20 cellular contexts compared by ENCODE assay signal in genomic region chr12:102349079-102349478, GRCh38.
DNase-seq lines count a peak whose midpoint lies in the region; ATAC-seq and TF ChIP-seq lines count a peak whose summit lies in the region.
"Had no signal": no experiment of that assay in that cellular context is flagged by ENCODE, and none has a peak within 500 bp of the region (broad histone marks: within the 10 kb centered on the region; RNA-seq: fewer than 3 reads in every experiment).

No MANE protein-coding gene starts in this region.

- H3K9me3 ChIP-seq in heart left ventricle (peaks cover 0 to 12% (median 1%) of the 10 kb centered on the region in 12 donors), psoas muscle (peaks cover under 1% of the 10 kb centered on the region), mesenchymal stem cell (ENCODE audit: control insufficient read depth, low read length) (peaks cover 3% of the 10 kb centered on the region)

- H3K4me1 ChIP-seq in heart left ventricle (peaks cover 0 to 6% (median 0%) of the 10 kb centered on the region in 12 donors), psoas muscle (peaks cover 35% of the 10 kb centered on the region), mesenchymal stem cell (ENCODE audit: control insufficient read depth, insufficient read depth, low read depth, low read length) (no peaks in the 10 kb centered on the region)
- H3K4me1 ChIP-seq: A549 had no signal

- H3K79me1 ChIP-seq in mesenchymal stem cell (replicated peaks; ENCODE audit: low read length, poor library complexity, severe bottlenecking): no peaks in the 10 kb centered on the region

- H2BK15ac ChIP-seq in mesenchymal stem cell (ENCODE audit: low read depth, poor library complexity, severe bottlenecking): no peak overlapping the region

- H3K4me2 ChIP-seq in mesenchymal stem cell (ENCODE audit: low read length, poor library complexity, severe bottlenecking): no peak overlapping the region
- H3K4me2 ChIP-seq: A549 had no signal

- DNase-seq in Right ventricle myocardium inferior (ENCODE audit: missing footprints) (no peak), heart left ventricle (no peak), astrocyte of the hippocampus (ENCODE audit: low read depth, low spot score) (peak; percentile 3), psoas muscle (no peak), mesenchymal stem cell (no peak)
- DNase-seq: 8988T; ACHN; C1 segment of cervical spinal cord; Caco-2; CD4-positive, alpha-beta memory T cell; DMS153; DND-41; GDM1; GM23248; H7; HCEC 1CT had no signal

- H3K4me3 ChIP-seq in heart left ventricle (no peak overlapping the region), psoas muscle (peak overlapping the region; percentile 10), mesenchymal stem cell (ENCODE audit: insufficient read depth in 1 of 2, low read depth in 1 of 2, low read length in 2 of 2) (no peak overlapping the region)
- H3K4me3 ChIP-seq: A549, GM12878, GM23248 had no signal

- TF ChIP-seq CTCF in heart left ventricle (IDR thresholded peaks at IDR 0.05) (no peak), psoas muscle (IDR thresholded peaks at IDR 0.05) (no peak)

- 47 to 60% (median 56%) methylated on average over 2 of the region's 2 CpGs for WGBS in heart left ventricle, 4 donors
- 26 to 35% (median 27%) methylated on average over 2 of the region's 2 CpGs for WGBS in psoas muscle, 3 donors
- 51% methylated on average over 2 of the region's 2 CpGs for WGBS in mesenchymal stem cell

- no peak overlapping the region for H3K9ac ChIP-seq in mesenchymal stem cell (ENCODE audit: low read length)
- H3K9ac ChIP-seq: GM23248 had no signal

- intact Hi-C loops in Right ventricle myocardium inferior (cut with DNase I): no loop called here
- intact Hi-C loops in heart left ventricle (cut with DNase I): no loop called here
- intact Hi-C loops in psoas muscle (cut with DNase I): loop anchor here in 1 of 2 donors (10.0 kb wide), 1 partner anchor 136 kb away; the partner anchor contains the start of gene IGF1

- H3K27ac ChIP-seq in heart left ventricle (no peak overlapping the region), psoas muscle (peak overlapping the region; percentile 56), mesenchymal stem cell (ENCODE audit: low read length, poor library complexity, severe bottlenecking) (no peak overlapping the region)
- H3K27ac ChIP-seq: A549, GM23248 had no signal

- H2AK5ac ChIP-seq in mesenchymal stem cell (ENCODE audit: low read length, severe bottlenecking): no peak overlapping the region

- H4K91ac ChIP-seq in mesenchymal stem cell (ENCODE audit: low read length): no peak overlapping the region

- H2BK12ac ChIP-seq in mesenchymal stem cell (ENCODE audit: low read length in 2 of 2): no peak overlapping the region

- ATAC-seq in Right ventricle myocardium inferior: peak; percentile 54
- ATAC-seq in heart left ventricle: no peak
- peak; percentile 27 to 79 (median 70) for ATAC-seq in psoas muscle
- no peak for ATAC-seq in GM18873 (IDR thresholded peaks at IDR 0.05; ENCODE audit: low FRiP score, unreplicated experiment)
- ATAC-seq in GM18520 (IDR thresholded peaks at IDR 0.05; ENCODE audit: unreplicated experiment): no peak
- ATAC-seq: A549, GM12878 had no signal

- H2AFZ ChIP-seq in mesenchymal stem cell (ENCODE audit: low read depth, low read length): no peak overlapping the region
- H2AFZ ChIP-seq: GM23248 had no signal

- H3K27me3 ChIP-seq in heart left ventricle (no peaks in the 10 kb centered on the region), psoas muscle (ENCODE audit: insufficient read depth in 3 of 3, low read length in 2 of 3) (no peaks in the 10 kb centered on the region), mesenchymal stem cell (ENCODE audit: control insufficient read depth in 1 of 2, insufficient read depth in 1 of 2, low read length in 2 of 2) (no peaks in the 10 kb centered on the region)

- no peak for TF ChIP-seq POLR2A in heart left ventricle (IDR thresholded peaks at IDR 0.05)

- H2BK5ac ChIP-seq in mesenchymal stem cell (ENCODE audit: low read depth, low read length, poor library complexity, severe bottlenecking): no peak overlapping the region

- H3K36me3 ChIP-seq in heart left ventricle: no peaks in the 10 kb centered on the region
- H3K36me3 ChIP-seq in psoas muscle (ENCODE audit: insufficient read depth in 1 of 2, low read depth in 1 of 2): no peaks in the 10 kb centered on the region
- no peaks in the 10 kb centered on the region for H3K36me3 ChIP-seq in mesenchymal stem cell (ENCODE audit: control insufficient read depth in 1 of 2, insufficient read depth in 2 of 2, low read depth in 1 of 2, low read length in 2 of 2)

- H3K4ac ChIP-seq in mesenchymal stem cell (ENCODE audit: low read depth in 1 of 2, low read length in 2 of 2): no peak overlapping the region

- no peak overlapping the region for H3K14ac ChIP-seq in mesenchymal stem cell (ENCODE audit: low read length in 2 of 2)

- H3K18ac ChIP-seq in mesenchymal stem cell (ENCODE audit: low read depth in 1 of 2, low read length in 2 of 2): no peak overlapping the region

- H2BK120ac ChIP-seq in mesenchymal stem cell (ENCODE audit: low read depth, low read length): no peak overlapping the region

- no peak overlapping the region for H3K23ac ChIP-seq in mesenchymal stem cell (ENCODE audit: low read length in 2 of 2)

- H4K8ac ChIP-seq in mesenchymal stem cell (ENCODE audit: low read length): no peak overlapping the region

Comparison
In these comparisons a context has a peak if more than half of its experiments do, and no peak if none do; other contexts are left out.
1. ATAC-seq: peak in Right ventricle myocardium inferior (single experiment) and psoas muscle (4 of 4); none in heart left ventricle (0 of 4), GM18873 (single experiment) and GM18520 (single experiment).